In the genomic region with DNA sequence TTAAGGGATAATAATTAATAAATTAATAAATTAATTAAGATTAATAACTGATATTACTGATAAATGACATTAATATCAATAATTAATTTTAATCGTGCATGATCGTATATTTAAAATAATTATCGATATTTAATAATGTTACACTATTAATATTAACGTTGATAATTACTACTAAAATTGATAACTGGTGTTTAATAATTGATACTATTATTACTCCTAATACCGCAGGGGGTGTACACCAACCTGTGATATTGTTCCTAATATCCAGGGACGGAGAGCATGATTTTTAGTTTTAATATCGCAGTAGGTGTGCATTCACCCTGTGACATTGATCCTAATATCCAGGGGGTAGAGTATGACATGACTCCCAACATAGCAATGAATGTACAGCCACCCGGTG, we compare ENCODE assay signal across 7 cellular contexts.
"Had no signal": no experiment of that assay in that cellular context is flagged by ENCODE, and none has a peak within 500 bp of the region (broad histone marks: within the 10 kb centered on the region; RNA-seq: fewer than 3 reads in every experiment).

No MANE protein-coding gene starts in this region.

- H3K4me3 ChIP-seq: GM12878 had no signal

- DNase-seq: GDM1, GF-D8 had no signal

- ATAC-seq: GM12878 had no signal

- FAIRE-seq: GM12878, GM12891, GM12892, GM18507, GM19239 had no signal
